25 cellular contexts compared by ENCODE assay signal in the genomic region with DNA sequence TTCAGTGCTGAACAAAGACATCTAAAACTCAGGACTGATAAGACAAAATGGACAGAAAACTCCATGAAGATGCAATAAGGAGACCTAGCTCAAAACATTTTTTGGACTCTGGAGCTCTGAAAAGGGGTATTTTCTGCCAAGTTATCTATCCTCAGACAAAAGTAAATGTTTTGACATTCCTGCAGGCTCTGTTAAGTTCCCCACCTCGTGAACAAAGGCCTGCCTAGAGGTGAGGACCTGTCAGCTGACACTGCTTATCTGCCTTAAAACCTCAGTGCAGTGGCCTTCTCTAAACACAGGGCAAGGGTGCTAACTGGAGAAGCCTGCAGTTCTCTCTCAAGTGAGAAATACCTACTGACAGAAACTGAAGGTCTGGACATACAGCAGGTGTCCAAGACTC. TPM values are rescaled to one million over a fixed set of nuclear protein-coding genes. Genes with fewer than 3 reads are reported as not detected.
DNase-seq lines count a peak whose midpoint lies in the region; ATAC-seq, FAIRE-seq and TF ChIP-seq lines count a peak whose summit lies in the region.
"Had no signal": no experiment of that assay in that cellular context is flagged by ENCODE, and none has a peak within 500 bp of the region (broad histone marks: within the 10 kb centered on the region; RNA-seq: fewer than 3 reads in every experiment).

No MANE protein-coding gene starts in this region.

- H3K9ac ChIP-seq in H9 (ENCODE audit: extremely low read depth, insufficient read length, low read length) (no peak overlapping the region), IMR-90 (ENCODE audit: low read depth, low read length) (no peak overlapping the region), H1 (replicated peaks in 1 of 4; ENCODE audit: extremely low read depth in 1 of 4, low read depth in 3 of 4, low read length in 3 of 4) (no peak overlapping the region)
- H3K9ac ChIP-seq: SK-N-SH had no signal

- H2AK9ac ChIP-seq in IMR-90 (replicated peaks; ENCODE audit: low read depth, low read length, poor library complexity), result no peak overlapping the region

- no peak overlapping the region for H3K27ac ChIP-seq in H9 (ENCODE audit: insufficient read length, low read depth, low read length)
- H3K27ac ChIP-seq in IMR-90 (ENCODE audit: insufficient read depth, low read length), result no peak overlapping the region
- no peak overlapping the region for H3K27ac ChIP-seq in H1 (ENCODE audit: low read depth, low read length)
- H3K27ac ChIP-seq in pancreas, result peak overlapping the region in 1 of 4 donors; percentile 28
- H3K27ac ChIP-seq: Peyer's patch, tibial artery had no signal

- no peaks in the 10 kb centered on the region for H3K36me3 ChIP-seq in IMR-90 (ENCODE audit: control insufficient read depth, insufficient read depth, low read length)
- H3K36me3 ChIP-seq in H1 (ENCODE audit: control insufficient read depth in 2 of 4, insufficient read depth in 4 of 4, low read length in 3 of 4), result no peaks in the 10 kb centered on the region
- H3K36me3 ChIP-seq in pancreas, result no peaks in the 10 kb centered on the region
- H3K36me3 ChIP-seq: Peyer's patch, tibial artery had no signal

- TF ChIP-seq POLR2A in IMR-90 (IDR thresholded peaks at IDR 0.05; ENCODE audit: low read depth, low read length), result no peak
- no peak for TF ChIP-seq POLR2A in H1 (IDR thresholded peaks at IDR 0.05; ENCODE audit: control extremely low read depth in 1 of 2, low read depth in 2 of 2, low read length in 2 of 2)

- H3K9me3 Mint-ChIP-seq in H9 (no peaks in the 10 kb centered on the region), HFFc6 (no peaks in the 10 kb centered on the region)
- H3K9me3 Mint-ChIP-seq: activated naive CD4-positive, alpha-beta T cell treated with anti-CD3 and anti-CD28 coated beads for 36 hours; activated T-cell treated with anti-CD3 and anti-CD28 coated beads, Interleukin-2, amount 50 U/mL, for 24 hours; CD4-positive, alpha-beta T cell; central memory CD8-positive, alpha-beta T cell; natural killer cell had no signal

- H4K91ac ChIP-seq in H9 (ENCODE audit: insufficient read length, low read depth, low read length), result no peak overlapping the region
- no peak overlapping the region; the same call in 1 of the 2 replicates for H4K91ac ChIP-seq in IMR-90 (ENCODE audit: insufficient read depth, low read depth, low read length)
- H4K91ac ChIP-seq in H1 (replicated peaks; ENCODE audit: insufficient read length, low read length), result no peak overlapping the region

- no peak overlapping the region for H2BK120ac ChIP-seq in H9 (ENCODE audit: low read depth, low read length, poor library complexity, severe bottlenecking)
- peak overlapping the region; percentile 5; the same call in 1 of the 2 replicates for H2BK120ac ChIP-seq in IMR-90 (ENCODE audit: low read depth, low read length)
- no peak overlapping the region for H2BK120ac ChIP-seq in H1 (replicated peaks; ENCODE audit: low read depth, low read length)

- H3K18ac ChIP-seq in H9 (ENCODE audit: insufficient read length, low read depth, low read length), result no peak overlapping the region
- no peak overlapping the region; the same call in 1 of the 2 replicates for H3K18ac ChIP-seq in IMR-90 (ENCODE audit: low read depth, low read length)
- H3K18ac ChIP-seq in H1 (ENCODE audit: extremely low read depth, low read length), result no peak overlapping the region

- H3K23ac ChIP-seq in H9 (ENCODE audit: insufficient read length, low read depth, low read length), result no peak overlapping the region
- H3K23ac ChIP-seq in IMR-90 (ENCODE audit: low read depth, low read length), result no peak overlapping the region
- H3K23ac ChIP-seq in H1 (ENCODE audit: insufficient read length), result no peak overlapping the region

- ATAC-seq in IMR-90 (ENCODE audit: low read depth) (no peak; the same call in 1 of the 2 replicates), pancreas (peak; percentile 45 to 87 (median 71)), GM19328 (IDR thresholded peaks at IDR 0.05; ENCODE audit: unreplicated experiment) (no peak)
- ATAC-seq: activated CD8-positive, alpha-beta T cell treated with anti-CD3 and anti-CD28 coated beads, Interleukin-2, amount 10 ng/mL, durations not matched to agents 7 days and 5 days had no signal

- peaks cover 2% of the 10 kb centered on the region; the same call in 1 of the 2 replicates for H3K4me1 ChIP-seq in H9 (ENCODE audit: insufficient read depth, low read length)
- peaks cover 6% of the 10 kb centered on the region for H3K4me1 ChIP-seq in IMR-90 (ENCODE audit: control insufficient read depth, insufficient read depth, low read length)
- H3K4me1 ChIP-seq in H1 (replicated peaks in 1 of 4; ENCODE audit: control insufficient read depth in 3 of 4, insufficient read depth in 4 of 4, low read length in 3 of 4), result peaks cover 0 to 8% (median 4%) of the 10 kb centered on the region in 4 experiments; a peak in 4 of 7 replicates
- peaks cover 0 to 19% (median 8%) of the 10 kb centered on the region in 3 donors for H3K4me1 ChIP-seq in pancreas
- H3K4me1 ChIP-seq: Peyer's patch, tibial artery had no signal

- in situ Hi-C loops in IMR-90 (cut with MboI; ENCODE audit: low sequenced_read_pairs), result no loop called here

- H3K14ac ChIP-seq in H9 (ENCODE audit: insufficient read depth, low read length) (no peak overlapping the region), IMR-90 (replicated peaks; ENCODE audit: low read depth, low read length) (no peak overlapping the region), H1 (ENCODE audit: insufficient read length) (no peak overlapping the region)

- no peaks in the 10 kb centered on the region for H3K9me3 ChIP-seq in H9 (ENCODE audit: control insufficient read depth, low read depth, low read length)
- H3K9me3 ChIP-seq in IMR-90 (ENCODE audit: control insufficient read depth, insufficient read depth, low read length), result no peaks in the 10 kb centered on the region
- no peaks in the 10 kb centered on the region for H3K9me3 ChIP-seq in H1 (ENCODE audit: insufficient read depth in 2 of 2, low read depth in 1 of 2, low read length in 1 of 2)
- no peaks in the 10 kb centered on the region for H3K9me3 ChIP-seq in pancreas
- H3K9me3 ChIP-seq: Peyer's patch, SK-N-SH, tibial artery had no signal

- no TSS peak for BruUV-seq in IMR-90 (replicated peaks; lab: Mats Ljungman, UMichigan)

- H2BK5ac ChIP-seq in H9 (ENCODE audit: insufficient read length, low read length), result no peak overlapping the region
- H2BK5ac ChIP-seq in IMR-90 (ENCODE audit: low read depth, low read length, poor library complexity, severe bottlenecking), result no peak overlapping the region
- no peak overlapping the region for H2BK5ac ChIP-seq in H1 (ENCODE audit: low read depth, low read length)

- no peaks in the 10 kb centered on the region for H3K79me2 ChIP-seq in H9 (ENCODE audit: insufficient read depth, low read length)
- no peaks in the 10 kb centered on the region for H3K79me2 ChIP-seq in H1 (ENCODE audit: control insufficient read depth in 1 of 2, insufficient read depth in 2 of 2, low read length in 2 of 2)

- CTCF ChIA-PET in IMR-90 (lab: Yijun Ruan, JAX), result no interaction called here
- CTCF ChIA-PET in H1 (lab: Charles Lee; ENCODE audit: partially characterized antibody), result interaction anchor here (0.7 to 2.3 kb wide), 5 partner anchors 32 to 226 kb away, joined by 3 to 7 read pairs (median 3); no protein-coding TSS in a partner anchor

- no peak for TF ChIP-seq CTCF in H9 (conservative IDR thresholded peaks at IDR 0.05)
- TF ChIP-seq CTCF in IMR-90 (conservative IDR thresholded peaks at IDR 0.05; ENCODE audit: low read depth, low read length), result no peak
- TF ChIP-seq CTCF in H1 (IDR thresholded peaks at IDR 0.05; ENCODE audit: control extremely low read depth in 1 of 3, insufficient read depth in 1 of 3, low read depth in 1 of 3, low read length in 3 of 3), result no peak
- no peak for TF ChIP-seq CTCF in pancreas (IDR thresholded peaks at IDR 0.05)
- no peak for TF ChIP-seq CTCF in HFFc6 (IDR thresholded peaks at IDR 0.05)

- no peak overlapping the region for H3K56ac ChIP-seq in H9 (ENCODE audit: insufficient read length, low read depth, low read length)
- no peak overlapping the region for H3K56ac ChIP-seq in IMR-90 (ENCODE audit: extremely low read depth, insufficient read depth, low read length)
- H3K56ac ChIP-seq in H1 (replicated peaks; ENCODE audit: insufficient read length, low read depth, low read length), result no peak overlapping the region

- WGBS in H9 (ENCODE audit: extremely low coverage, insufficient read length, low lambda C conversion rate), result no CpG with 5 or more reads among the region's 1 CpG
- no CpG with 5 or more reads among the region's 1 CpG for WGBS in IMR-90 (ENCODE audit: extremely low coverage in 2 of 2, insufficient read length in 1 of 2), 2 experiments
- 24% methylated on average over 1 of the region's 1 CpG; no CpG with 5 or more reads in 1 of the 2 experiments for WGBS in H1 (ENCODE audit: extremely low coverage in 1 of 2, insufficient coverage in 1 of 2, insufficient read length in 1 of 2, insufficient replicate concordance in 2 of 2, low coverage in 1 of 2, low lambda C conversion rate in 2 of 2, missing lambda C conversion rate in 1 of 2), 2 experiments
- WGBS in pancreas, 2 donors, result 5 to 16% methylated on average over 1 of the region's 1 CpG

- H2BK12ac ChIP-seq in H9 (ENCODE audit: insufficient read length, low read depth, low read length) (no peak overlapping the region), H1 (ENCODE audit: low read depth, low read length) (no peak overlapping the region)

- no peak for TF ChIP-seq EP300 in H1 (IDR thresholded peaks at IDR 0.05; ENCODE audit: borderline replicate concordance in 1 of 2, low read depth in 2 of 2, low read length in 2 of 2)

- H3K4me1 Mint-ChIP-seq in H9 (peaks cover 32 to 37% of the 10 kb centered on the region in 2 experiments), HFFc6 (ENCODE audit: low read depth) (peaks cover 30% of the 10 kb centered on the region)

- no peak overlapping the region for H2AFZ ChIP-seq in H9 (ENCODE audit: low read length)
- H2AFZ ChIP-seq in IMR-90 (replicated peaks; ENCODE audit: low read length, poor library complexity), result no peak overlapping the region
- no peak overlapping the region for H2AFZ ChIP-seq in H1 (ENCODE audit: low read length)

- H3K27me3 ChIP-seq in H9 (ENCODE audit: insufficient read depth, low read length) (no peaks in the 10 kb centered on the region), IMR-90 (ENCODE audit: control insufficient read depth, insufficient read depth, low read length) (no peaks in the 10 kb centered on the region), H1 (replicated peaks in 1 of 4; ENCODE audit: control insufficient read depth in 3 of 4, extremely low read depth in 1 of 4, insufficient read depth in 3 of 4, low read length in 3 of 4) (no peaks in the 10 kb centered on the region), pancreas (no peaks in the 10 kb centered on the region)
- H3K27me3 ChIP-seq: Peyer's patch, tibial artery had no signal

- H3K79me1 ChIP-seq in H9 (ENCODE audit: insufficient read depth, low read depth, low read length, poor library complexity, severe bottlenecking), result no peaks in the 10 kb centered on the region
- no peaks in the 10 kb centered on the region for H3K79me1 ChIP-seq in IMR-90 (ENCODE audit: low read depth in 1 of 2, low read length in 2 of 2)
- no peaks in the 10 kb centered on the region for H3K79me1 ChIP-seq in H1 (ENCODE audit: low read depth, low read length)

- DNase-seq in H9, result no peak
- no peak for DNase-seq in IMR-90
- DNase-seq in H1 (ENCODE audit: low read depth in 1 of 2, low spot score in 2 of 2), result no peak
- no peak for DNase-seq in pancreas
- no peak for DNase-seq in mesenteric fat pad (ENCODE audit: low spot score)
- DNase-seq in HFFc6, result no peak
- DNase-seq: activated CD4-positive, CD25-positive, alpha-beta regulatory T cell; activated CD8-positive, alpha-beta T cell treated with anti-CD3 and anti-CD28 coated beads, Interleukin-2, amount 10 ng/mL, durations not matched to agents 7 days and 5 days; activated naive CD4-positive, alpha-beta T cell treated with anti-CD3 and anti-CD28 coated beads for 36 hours; activated T-cell treated with anti-CD3 and anti-CD28 coated beads, Interleukin-2, amount 50 U/mL, for 24 hours; amygdala; CD4-positive, alpha-beta T cell; foreskin melanocyte; hypothalamus; kidney glomerular epithelial cell; natural killer cell; Peyer's patch; posterior cingulate gyrus; SK-N-SH; stimulated activated CD4-positive, alpha-beta T cell treated with anti-CD3 and anti-CD28 coated beads, Interleukin-2, amount 100 ng/mL, for 24 hours; stimulated activated naive CD4-positive, alpha-beta T cell; tibial artery had no signal

- H3K4ac ChIP-seq in H9 (ENCODE audit: low read depth, low read length), result no peak overlapping the region
- H3K4ac ChIP-seq in IMR-90 (ENCODE audit: low read depth, low read length), result no peak overlapping the region
- no peak overlapping the region for H3K4ac ChIP-seq in H1 (replicated peaks; ENCODE audit: insufficient read length, low read depth, low read length)

- intact Hi-C loops in IMR-90 (cut with micrococcal nuclease) (no loop called here), pancreas (cut with DNase I) (no loop called here)

- H3K9me1 ChIP-seq in IMR-90 (ENCODE audit: insufficient read depth, low read length), result no peaks in the 10 kb centered on the region

- no peak overlapping the region for H3T11ph ChIP-seq in H9 (ENCODE audit: low read length)

- H4K8ac ChIP-seq in H9 (replicated peaks; ENCODE audit: insufficient read length, low read depth, low read length), result no peak overlapping the region
- H4K8ac ChIP-seq in IMR-90 (ENCODE audit: low read depth in 2 of 2, low read length in 2 of 2), result no peak overlapping the region
- H4K8ac ChIP-seq in H1 (ENCODE audit: extremely low read depth, insufficient read depth, low read length), result no peak overlapping the region

- H2BK15ac ChIP-seq in H9 (ENCODE audit: low read depth, low read length) (no peak overlapping the region), IMR-90 (ENCODE audit: low read depth, low read length) (peak overlapping the region; percentile 60; the same call in 1 of the 3 replicates), H1 (ENCODE audit: low read length) (no peak overlapping the region)

- H3K23me2 ChIP-seq in H9 (ENCODE audit: insufficient read length, low read depth, low read length, poor library complexity, severe bottlenecking), result no peaks in the 10 kb centered on the region
- H3K23me2 ChIP-seq in H1 (ENCODE audit: low read depth, low read length), result no peaks in the 10 kb centered on the region

- no peak overlapping the region for H3K4me2 ChIP-seq in H9 (ENCODE audit: insufficient read depth, insufficient read length, low read length)
- 0 out of 2 replicates have a peak overlapping the region, but pooled peaks have one; percentile 54 for H3K4me2 ChIP-seq in IMR-90 (ENCODE audit: low read depth, low read length)
- no peak overlapping the region; a peak in 1 of 4 replicates for H3K4me2 ChIP-seq in H1 (ENCODE audit: insufficient read depth in 1 of 2, low read depth in 2 of 2, low read length in 2 of 2)
- H3K4me2 ChIP-seq: SK-N-SH had no signal

- H4K20me1 ChIP-seq in H9 (ENCODE audit: control insufficient read depth, insufficient read depth, insufficient read length) (no peaks in the 10 kb centered on the region), IMR-90 (ENCODE audit: insufficient read depth, low read length) (no peaks in the 10 kb centered on the region), H1 (replicated peaks in 1 of 2; ENCODE audit: control insufficient read depth in 1 of 2, insufficient read depth in 2 of 2, low read length in 2 of 2) (no peaks in the 10 kb centered on the region)

- POLR2A ChIA-PET in IMR-90 (lab: Charles Lee; ENCODE audit: unreplicated experiment) (no interaction called here), H1 (lab: Charles Lee; ENCODE audit: partially characterized antibody) (interaction anchor here (1.2 kb wide), 1 partner anchor 10 kb away, joined by 4 read pairs; no protein-coding TSS in a partner anchor)

- no peak overlapping the region for H2AK5ac ChIP-seq in H9 (ENCODE audit: insufficient read length, low read length)
- H2AK5ac ChIP-seq in IMR-90 (ENCODE audit: low read depth, low read length), result no peak overlapping the region
- no peak overlapping the region for H2AK5ac ChIP-seq in H1 (ENCODE audit: low read depth, low read length)

- no peak overlapping the region for H3K4me3 ChIP-seq in IMR-90 (ENCODE audit: insufficient read depth, low read depth, low read length)
- H3K4me3 ChIP-seq in H1 (ENCODE audit: extremely low read depth in 1 of 4, insufficient read depth in 2 of 4, low read depth in 3 of 4, low read length in 4 of 4), result no peak overlapping the region
- no peak overlapping the region for H3K4me3 ChIP-seq in pancreas
- H3K4me3 ChIP-seq: Peyer's patch, tibial artery had no signal

- H3K4me3 Mint-ChIP-seq in H9 (no peak overlapping the region), HFFc6 (no peak overlapping the region)
- H3K4me3 Mint-ChIP-seq: activated CD8-positive, alpha-beta T cell treated with anti-CD3 and anti-CD28 coated beads, Interleukin-2, amount 10 ng/mL, durations not matched to agents 7 days and 5 days; activated naive CD4-positive, alpha-beta T cell treated with anti-CD3 and anti-CD28 coated beads for 36 hours; activated T-cell treated with anti-CD3 and anti-CD28 coated beads, Interleukin-2, amount 50 U/mL, for 24 hours; CD4-positive, alpha-beta T cell; central memory CD8-positive, alpha-beta T cell; mesothelial cell of epicardium; natural killer cell had no signal

- peaks cover 0 to 7% (median 4%) of the 10 kb centered on the region in 3 experiments; a peak in 2 of 7 replicates for H3K36me3 Mint-ChIP-seq in H9 (ENCODE audit: insufficient read depth in 1 of 3, low read depth in 3 of 3)
- H3K36me3 Mint-ChIP-seq in HFFc6 (ENCODE audit: low read depth), result peaks cover 8% of the 10 kb centered on the region; the same call in 1 of the 2 replicates
- H3K36me3 Mint-ChIP-seq: natural killer cell had no signal

- dilution Hi-C loops in IMR-90 (cut with HindIII; ENCODE audit: low sequenced_read_pairs, unreplicated experiment), result no loop called here

- H4K5ac ChIP-seq in H9 (ENCODE audit: insufficient read length, low read depth, low read length), result no peak overlapping the region
- peak overlapping the region; percentile 54; the same call in 1 of the 2 replicates for H4K5ac ChIP-seq in IMR-90 (ENCODE audit: low read depth, low read length)
- no peak overlapping the region for H4K5ac ChIP-seq in H1 (ENCODE audit: insufficient read length, low read depth, low read length)

- no peaks in the 10 kb centered on the region for H3K27me3 Mint-ChIP-seq in H9 (ENCODE audit: low read depth)
- H3K27me3 Mint-ChIP-seq in HFFc6 (ENCODE audit: insufficient read depth), result no peaks in the 10 kb centered on the region
- H3K27me3 Mint-ChIP-seq: activated T-cell treated with anti-CD3 and anti-CD28 coated beads, Interleukin-2, amount 50 U/mL, for 24 hours; CD4-positive, alpha-beta T cell; central memory CD8-positive, alpha-beta T cell had no signal

- TF ChIP-seq RAD21 in IMR-90 (IDR thresholded peaks at IDR 0.05; ENCODE audit: low read length) (no peak), H1 (IDR thresholded peaks at IDR 0.05 in 1 of 2, conservative IDR thresholded peaks at IDR 0.05 in 1 of 2; ENCODE audit: low read depth in 2 of 2, low read length in 2 of 2) (no peak)

- H3K27ac Mint-ChIP-seq in H9, result peak overlapping the region in 2 of 3 experiments; percentile 16 to 90; a peak in 1 of 7 replicates
- no peak overlapping the region for H3K27ac Mint-ChIP-seq in HFFc6
- H3K27ac Mint-ChIP-seq: activated CD8-positive, alpha-beta T cell treated with anti-CD3 and anti-CD28 coated beads, Interleukin-2, amount 10 ng/mL, durations not matched to agents 7 days and 5 days; activated naive CD4-positive, alpha-beta T cell treated with anti-CD3 and anti-CD28 coated beads for 36 hours; activated T-cell treated with anti-CD3 and anti-CD28 coated beads, Interleukin-2, amount 50 U/mL, for 24 hours; CD4-positive, alpha-beta T cell; natural killer cell had no signal

- H2BK20ac ChIP-seq in H9 (ENCODE audit: low read depth, low read length, poor library complexity, severe bottlenecking), result no peak overlapping the region
- no peak overlapping the region for H2BK20ac ChIP-seq in IMR-90 (ENCODE audit: low read depth, low read length)
- no peak overlapping the region for H2BK20ac ChIP-seq in H1 (ENCODE audit: low read length)

- FAIRE-seq in H1 (lab: Jason Lieb, UNC) (peak; percentile 76), pancreas (lab: Jason Lieb, UNC) (no peak)

RNA-seq across cellular contexts. Expression of a gene that starts 41.1 kb away (rescaled TPM):
- total RNA-seq in H9 (2021) (1.2 and 1.4 TPM in 2 replicates), IMR-90 (2012; rRNA removed) (2.3 and 3.3 TPM in 2 replicates), pancreas (1 to 10 TPM; 1.0 to 3.2 (median 1.6) TPM), mesenteric fat pad (0.87 TPM)
- polyA plus RNA-seq in IMR-90 (2012; rRNA removed) (4.1 and 4.2 TPM in 2 replicates), H1 (2011; rRNA removed) (2.1 and 2.5 TPM in 2 replicates), pancreas (1 to 10 TPM; 1.3 to 3.2 TPM)
- polyA plus RNA-seq in IMR-90 (2012; cell fraction: cytosol; rRNA removed), result 1.9 and 2.2 TPM in 2 replicates
- polyA plus RNA-seq in IMR-90 (2012; cell fraction: nucleus; rRNA removed; ENCODE audit: low replicate concordance), result 7.8 and 14.6 TPM in 2 replicates
- total RNA-seq in H1 (2021; fragmentation: NEBNext Ultra II Directional; extraction: Animal tissue kit (Norgen Biotek cat#: 25700)), result 4.6 TPM in 2 replicates
- polyA plus RNA-seq in H1 (2011; cell fraction: cytosol; rRNA removed), result 2.0 TPM
- 5.4 TPM for polyA plus RNA-seq in H1 (2011; cell fraction: nucleus; rRNA removed)
- 2.7 to 4.1 TPM (median 3.4 TPM) in 4 replicates for polyA plus RNA-seq in H1 (2012, experiment 1 of 2)
- 1.5 TPM for polyA plus RNA-seq in H1 (2012, experiment 2 of 2)
- polyA plus RNA-seq in H1 (2013, experiment 1 of 2), result 5.7 TPM
- 5.5 TPM for polyA plus RNA-seq in H1 (2013, experiment 2 of 2)
- polyA minus RNA-seq in H1 (2011; rRNA and poly(A)+ RNA removed), result 2.0 and 2.5 TPM in 2 replicates
- polyA minus RNA-seq in H1 (2011; cell fraction: cytosol; rRNA and poly(A)+ RNA removed), result 2.3 TPM
- polyA minus RNA-seq in H1 (2011; cell fraction: nucleus; rRNA and poly(A)+ RNA removed), result 4.0 TPM
- 1 to 10 TPM; 3.4 to 5.4 (median 4.6) TPM for total RNA-seq in HFFc6 (2021; fragmentation: NEBNext Ultra II Directional; extraction: Animal tissue kit (Norgen Biotek cat#: 25700))

RNA-seq across cellular contexts. Expression of a gene that starts 55.1 kb away (rescaled TPM):
- total RNA-seq in H9 (2021) (20.1 and 21.9 TPM in 2 replicates), IMR-90 (2012; rRNA removed) (45.0 and 80.3 TPM in 2 replicates), pancreas (10 to 100 TPM in 2 of 6 donors, 1 to 10 TPM in 4; 5.8 to 15.4 (median 9.8) TPM), mesenteric fat pad (25.8 TPM)
- polyA plus RNA-seq in IMR-90 (2012; rRNA removed) (26.7 and 32.4 TPM in 2 replicates), H1 (2011; rRNA removed) (19.2 and 23.4 TPM in 2 replicates), pancreas (10 to 100 TPM in 1 of 2 donors, 1 to 10 TPM in 1; 10.0 to 13.6 TPM)
- 59.8 and 60.1 TPM in 2 replicates for polyA plus RNA-seq in IMR-90 (2012; cell fraction: cytosol; rRNA removed)
- polyA plus RNA-seq in IMR-90 (2012; cell fraction: nucleus; rRNA removed; ENCODE audit: low replicate concordance), result 18.1 and 26.0 TPM in 2 replicates
- total RNA-seq in H1 (2021; fragmentation: NEBNext Ultra II Directional; extraction: Animal tissue kit (Norgen Biotek cat#: 25700)), result 28.2 and 31.4 TPM in 2 replicates
- polyA plus RNA-seq in H1 (2011; cell fraction: cytosol; rRNA removed), result 29.0 TPM
- polyA plus RNA-seq in H1 (2011; cell fraction: nucleus; rRNA removed), result 15.0 TPM
- polyA plus RNA-seq in H1 (2012, experiment 1 of 2), result 14.4 to 20.4 TPM (median 18.6 TPM) in 4 replicates
- polyA plus RNA-seq in H1 (2012, experiment 2 of 2), result 6.8 TPM
- polyA plus RNA-seq in H1 (2013, experiment 1 of 2), result 35.7 TPM
- polyA plus RNA-seq in H1 (2013, experiment 2 of 2), result 36.4 TPM
- polyA minus RNA-seq in H1 (2011; rRNA and poly(A)+ RNA removed), result 25.4 and 30.8 TPM in 2 replicates
- 20.6 TPM for polyA minus RNA-seq in H1 (2011; cell fraction: cytosol; rRNA and poly(A)+ RNA removed)
- 44.8 TPM for polyA minus RNA-seq in H1 (2011; cell fraction: nucleus; rRNA and poly(A)+ RNA removed)
- total RNA-seq in HFFc6 (2021; fragmentation: NEBNext Ultra II Directional; extraction: Animal tissue kit (Norgen Biotek cat#: 25700)), result 10 to 100 TPM; 32.7 to 47.0 (median 40.4) TPM

Comparison
In these comparisons a context has a peak if more than half of its experiments do, and no peak if none do; other contexts are left out.
1. ATAC-seq: peak in pancreas (4 of 4); none in IMR-90 (single experiment) and GM19328 (single experiment).